In genomic region chr12:47883663-47884195, GRCh38 we compare ENCODE assay signal across 15 cellular contexts. TPM values are rescaled to one million over a fixed set of nuclear protein-coding genes. Genes with fewer than 3 reads are reported as not detected.
A peak's percentile ranks its signal among the peaks of the same experiment; 100 is the strongest.
DNase-seq lines count a peak whose midpoint lies in the region; ATAC-seq and TF ChIP-seq lines count a peak whose summit lies in the region.
"Had no signal": no experiment of that assay in that cellular context is flagged by ENCODE, and none has a peak within 500 bp of the region (broad histone marks: within the 10 kb centered on the region; RNA-seq: fewer than 3 reads in every experiment).

No MANE protein-coding gene starts in this region.

- peak overlapping the region; percentile 98 for H3K27ac Mint-ChIP-seq in T-helper 2 cell treated with Interferon-gamma antibody and Interleukin-4, amounts not matched to agents 5 μg/mL and 100 μg/mL, for 36 hours
- peak overlapping the region; percentile 93 for H3K27ac Mint-ChIP-seq in activated naive CD8-positive, alpha-beta T cell
- peak overlapping the region; percentile 86 for H3K27ac Mint-ChIP-seq in neural crest cell (ENCODE audit: unreplicated experiment)
- H3K27ac Mint-ChIP-seq: progenitor cell of endocrine pancreas had no signal

- H3K9me3 Mint-ChIP-seq in T-helper 2 cell treated with Interferon-gamma antibody and Interleukin-4, amounts not matched to agents 5 μg/mL and 100 μg/mL, for 36 hours: no peaks in the 10 kb centered on the region
- no peaks in the 10 kb centered on the region for H3K9me3 Mint-ChIP-seq in activated naive CD8-positive, alpha-beta T cell (ENCODE audit: low read depth)
- H3K9me3 Mint-ChIP-seq in neural crest cell: no peaks in the 10 kb centered on the region

- no peak for DNase-seq in T-helper 2 cell treated with Interferon-gamma antibody and Interleukin-4, amounts not matched to agents 5 μg/mL and 100 μg/mL, for 36 hours (ENCODE audit: low spot score)
- DNase-seq in T-helper 2 cell: no peak
- DNase-seq in neural crest cell (ENCODE audit: low read depth, low spot score): no peak
- no peak for DNase-seq in EL
- DNase-seq in medulla oblongata (ENCODE audit: extremely low spot score): no peak
- DNase-seq: 8988T; activated CD8-positive, alpha-beta memory T cell treated with anti-CD3 and anti-CD28 coated beads, Interleukin-2, amount 50 U/mL, for 4 hours; cortex of kidney; glutamatergic neuron; NCI-H446; spleen had no signal

- H3K4me1 Mint-ChIP-seq in T-helper 2 cell treated with Interferon-gamma antibody and Interleukin-4, amounts not matched to agents 5 μg/mL and 100 μg/mL, for 36 hours (ENCODE audit: low read depth): peaks cover 78% of the 10 kb centered on the region
- peaks cover 59% of the 10 kb centered on the region for H3K4me1 Mint-ChIP-seq in activated naive CD8-positive, alpha-beta T cell (ENCODE audit: low read depth)
- H3K4me1 Mint-ChIP-seq in neural crest cell: peaks cover 11% of the 10 kb centered on the region

- peak overlapping the region; percentile 89 for H3K4me3 Mint-ChIP-seq in T-helper 2 cell treated with Interferon-gamma antibody and Interleukin-4, amounts not matched to agents 5 μg/mL and 100 μg/mL, for 36 hours
- H3K4me3 Mint-ChIP-seq in activated naive CD8-positive, alpha-beta T cell: peak overlapping the region; percentile 86
- H3K4me3 Mint-ChIP-seq in neural crest cell: no peak overlapping the region

- ATAC-seq in HG03460 (IDR thresholded peaks at IDR 0.05; ENCODE audit: unreplicated experiment) (peak; percentile 5), GM21529 (IDR thresholded peaks at IDR 0.05; ENCODE audit: unreplicated experiment) (no peak)

- H3K36me3 Mint-ChIP-seq in T-helper 2 cell treated with Interferon-gamma antibody and Interleukin-4, amounts not matched to agents 5 μg/mL and 100 μg/mL, for 36 hours (ENCODE audit: low read depth): peaks cover 38% of the 10 kb centered on the region
- H3K36me3 Mint-ChIP-seq in activated naive CD8-positive, alpha-beta T cell: peaks cover 2% of the 10 kb centered on the region
- no peaks in the 10 kb centered on the region for H3K36me3 Mint-ChIP-seq in neural crest cell (ENCODE audit: low read depth)

- no peak for TF ChIP-seq CTCF in neural crest cell (conservative IDR thresholded peaks at IDR 0.05)

- H3K27me3 Mint-ChIP-seq in T-helper 2 cell treated with Interferon-gamma antibody and Interleukin-4, amounts not matched to agents 5 μg/mL and 100 μg/mL, for 36 hours (ENCODE audit: low read depth): no peaks in the 10 kb centered on the region
- no peaks in the 10 kb centered on the region for H3K27me3 Mint-ChIP-seq in activated naive CD8-positive, alpha-beta T cell
- no peaks in the 10 kb centered on the region for H3K27me3 Mint-ChIP-seq in neural crest cell (ENCODE audit: low read depth)

RNA-seq across cellular contexts. Expression of gene VDR, which starts 21.1 kb away (rescaled TPM):
- total RNA-seq in neural crest cell: not detected in 2 replicates
